Comparison of ENCODE assay signal across 10 cellular contexts in genomic region chr6:163392533-163392932, GRCh38. TPM values are rescaled to one million over a fixed set of nuclear protein-coding genes. Genes with fewer than 3 reads are reported as not detected.
DNase-seq lines count a peak whose midpoint lies in the region; ATAC-seq, FAIRE-seq and TF ChIP-seq lines count a peak whose summit lies in the region.
"Had no signal": no experiment of that assay in that cellular context is flagged by ENCODE, and none has a peak within 500 bp of the region (broad histone marks: within the 10 kb centered on the region; RNA-seq: fewer than 3 reads in every experiment).

No MANE protein-coding gene starts in this region.

- no peaks in the 10 kb centered on the region for H4K20me1 ChIP-seq in PC-3 (ENCODE audit: low read length)

- H3K9me2 ChIP-seq in PC-3 (replicated peaks; ENCODE audit: low read length): no peaks in the 10 kb centered on the region

- H3K36me3 ChIP-seq in PC-3 (ENCODE audit: low read depth, low read length): no peaks in the 10 kb centered on the region

- FAIRE-seq in GM19239 (lab: Jason Lieb, UNC): no peak

- intact Hi-C loops in PC-3 (cut with micrococcal nuclease) (loop anchor here (1.0 kb wide), 3 partner anchors 21 to 83 kb away; no protein-coding TSS in a partner anchor), CD14-positive monocyte (cut with micrococcal nuclease) (no loop called here)

- H3F3A ChIP-seq in PC-3 (ENCODE audit: low read length, unreplicated experiment): no peaks in the 10 kb centered on the region

- no peak for TF ChIP-seq CTCF in PC-3 (conservative IDR thresholded peaks at IDR 0.05; ENCODE audit: low read depth, low read length)
- no peak for TF ChIP-seq CTCF in fibroblast of mammary gland (conservative IDR thresholded peaks at IDR 0.05; ENCODE audit: control insufficient read depth, insufficient read depth, low read depth, low read length)
- no peak for TF ChIP-seq CTCF in neural crest cell (conservative IDR thresholded peaks at IDR 0.05)
- no peak for TF ChIP-seq CTCF in CD14-positive monocyte (IDR thresholded peaks at IDR 0.05)

- peaks cover 2% of the 10 kb centered on the region for H3K27me3 Mint-ChIP-seq in neural crest cell (ENCODE audit: low read depth)
- no peaks in the 10 kb centered on the region for H3K27me3 Mint-ChIP-seq in CD14-positive monocyte (ENCODE audit: low read depth in 3 of 3)
- peaks cover 29% of the 10 kb centered on the region for H3K27me3 Mint-ChIP-seq in activated CD8-positive, alpha-beta T cell treated with anti-CD3 and anti-CD28 coated beads, Interleukin-2, amount 10 ng/mL, durations not matched to agents 7 days and 5 days (ENCODE audit: low read depth)

- H3K4me3 ChIP-seq in PC-3 (ENCODE audit: low read length) (peak overlapping the region; percentile 56), fibroblast of mammary gland (ENCODE audit: control insufficient read depth, low read depth, low read length) (no peak overlapping the region)

- no peaks in the 10 kb centered on the region for H3K27me3 ChIP-seq in PC-3 (ENCODE audit: low read length)

- H3K4me1 Mint-ChIP-seq in neural crest cell: peaks cover 69% of the 10 kb centered on the region
- peaks cover 47% of the 10 kb centered on the region for H3K4me1 Mint-ChIP-seq in CD14-positive monocyte
- H3K4me1 Mint-ChIP-seq in activated CD8-positive, alpha-beta T cell treated with anti-CD3 and anti-CD28 coated beads, Interleukin-2, amount 10 ng/mL, durations not matched to agents 7 days and 5 days (ENCODE audit: low read depth): peaks cover 6% of the 10 kb centered on the region

- peaks cover 32% of the 10 kb centered on the region for H3K4me1 ChIP-seq in PC-3 (ENCODE audit: insufficient read depth, low read length)

- no peak overlapping the region for H2AFZ ChIP-seq in PC-3 (ENCODE audit: low read length)

- no peak overlapping the region for H3K27ac Mint-ChIP-seq in neural crest cell (ENCODE audit: unreplicated experiment)
- H3K27ac Mint-ChIP-seq in CD14-positive monocyte: no peak overlapping the region
- H3K27ac Mint-ChIP-seq in activated CD8-positive, alpha-beta T cell treated with anti-CD3 and anti-CD28 coated beads, Interleukin-2, amount 10 ng/mL, durations not matched to agents 7 days and 5 days: no peak overlapping the region
- H3K27ac Mint-ChIP-seq: CD8-positive, alpha-beta T cell had no signal

- H3K4me3 Mint-ChIP-seq in neural crest cell (peak overlapping the region; percentile 59), CD14-positive monocyte (no peak overlapping the region)
- no peak overlapping the region for H3K4me3 Mint-ChIP-seq in activated CD8-positive, alpha-beta T cell treated with anti-CD3 and anti-CD28 coated beads, Interleukin-2, amount 10 ng/mL, durations not matched to agents 7 days and 5 days
- H3K4me3 Mint-ChIP-seq: CD8-positive, alpha-beta T cell had no signal

- H3K4me2 ChIP-seq in PC-3 (ENCODE audit: low read length): peak overlapping the region; percentile 87

- no peaks in the 10 kb centered on the region for H3K9me3 ChIP-seq in PC-3 (ENCODE audit: low read length)

- CTCF ChIA-PET in PC-3 (lab: Charles Lee): no interaction called here
- CTCF ChIA-PET in activated CD8-positive, alpha-beta T cell treated with anti-CD3 and anti-CD28 coated beads, Interleukin-2, amount 10 ng/mL, durations not matched to agents 7 days and 5 days (lab: Charles Lee): interaction anchor here (0.6 to 1.4 kb wide), 2 partner anchors 13 to 23 kb away, joined by 3 to 4 read pairs; no protein-coding TSS in a partner anchor

- POLR2A ChIA-PET in PC-3 (lab: Charles Lee; ENCODE audit: unreplicated experiment): no interaction called here
- POLR2A ChIA-PET in activated CD8-positive, alpha-beta T cell treated with anti-CD3 and anti-CD28 coated beads, Interleukin-2, amount 10 ng/mL, durations not matched to agents 7 days and 5 days (lab: Charles Lee): no interaction called here

- H3K9me3 Mint-ChIP-seq in neural crest cell: no peaks in the 10 kb centered on the region
- H3K9me3 Mint-ChIP-seq in CD14-positive monocyte: peaks cover 0 to 2% (median 0%) of the 10 kb centered on the region in 7 donors
- H3K9me3 Mint-ChIP-seq in activated CD8-positive, alpha-beta T cell treated with anti-CD3 and anti-CD28 coated beads, Interleukin-2, amount 10 ng/mL, durations not matched to agents 7 days and 5 days (ENCODE audit: insufficient read depth): no peaks in the 10 kb centered on the region
- H3K9me3 Mint-ChIP-seq: CD8-positive, alpha-beta T cell had no signal

- no TSS peak for BruUV-seq in PC-3 (replicated peaks; lab: Mats Ljungman, UMichigan)

- DNase-seq in EL: peak; percentile 46
- DNase-seq in PC-3: peak; percentile 81
- peak; percentile 52 for DNase-seq in fibroblast of mammary gland (ENCODE audit: low read depth)
- no peak for DNase-seq in neural crest cell (ENCODE audit: low read depth, low spot score)
- DNase-seq in GM19239 (ENCODE audit: insufficient read length, low spot score): no peak
- no peak for DNase-seq in CD14-positive monocyte (ENCODE audit: low spot score)
- DNase-seq in NAMALWA (ENCODE audit: low spot score): no peak
- DNase-seq in activated CD8-positive, alpha-beta T cell treated with anti-CD3 and anti-CD28 coated beads, Interleukin-2, amount 10 ng/mL, durations not matched to agents 7 days and 5 days: no peak
- DNase-seq: CD8-positive, alpha-beta T cell; effector CD8-positive, alpha-beta T cell had no signal

- peak overlapping the region; percentile 41 for H3K9ac ChIP-seq in PC-3 (ENCODE audit: low read length)

- ATAC-seq in PC-3: peak; percentile 66
- ATAC-seq in activated CD8-positive, alpha-beta T cell treated with anti-CD3 and anti-CD28 coated beads, Interleukin-2, amount 10 ng/mL, durations not matched to agents 7 days and 5 days: no peak
- ATAC-seq: CD8-positive, alpha-beta T cell had no signal

- peak overlapping the region; percentile 81 for H3K27ac ChIP-seq in PC-3 (ENCODE audit: low read length)

- no peaks in the 10 kb centered on the region for H3K36me3 Mint-ChIP-seq in neural crest cell (ENCODE audit: low read depth)
- H3K36me3 Mint-ChIP-seq in CD14-positive monocyte: no peaks in the 10 kb centered on the region
- H3K36me3 Mint-ChIP-seq in activated CD8-positive, alpha-beta T cell treated with anti-CD3 and anti-CD28 coated beads, Interleukin-2, amount 10 ng/mL, durations not matched to agents 7 days and 5 days (ENCODE audit: low read depth): no peaks in the 10 kb centered on the region
- H3K36me3 Mint-ChIP-seq: CD8-positive, alpha-beta T cell had no signal

- H3K79me2 ChIP-seq in PC-3 (ENCODE audit: low read length): no peaks in the 10 kb centered on the region

RNA-seq across cellular contexts. Expression of gene QKI, which starts 22.0 kb away (rescaled TPM):
- 64.3 and 87.7 TPM in 2 replicates for total RNA-seq in PC-3 (2014; rRNA removed)
- 260 and 267 TPM in 2 replicates for total RNA-seq in neural crest cell
- 10 to 100 TPM; 24.3 to 71.8 TPM for polyA plus RNA-seq in CD14-positive monocyte
- total RNA-seq in activated CD8-positive, alpha-beta T cell treated with anti-CD3 and anti-CD28 coated beads, Interleukin-2, amount 10 ng/mL, durations not matched to agents 7 days and 5 days: 10 to 100 TPM; 55.3 to 58.6 TPM

Comparison
In these comparisons a context has a peak if more than half of its experiments do, and no peak if none do; other contexts are left out.
1. DNase-seq: peak in EL (single experiment), PC-3 (single experiment) and fibroblast of mammary gland (single experiment); none in neural crest cell (single experiment), GM19239 (single experiment), CD14-positive monocyte (single experiment), NAMALWA (single experiment) and activated CD8-positive, alpha-beta T cell treated with anti-CD3 and anti-CD28 coated beads, Interleukin-2, amount 10 ng/mL, durations not matched to agents 7 days and 5 days (single experiment).